11 cellular contexts compared by ENCODE assay signal in the genomic region with DNA sequence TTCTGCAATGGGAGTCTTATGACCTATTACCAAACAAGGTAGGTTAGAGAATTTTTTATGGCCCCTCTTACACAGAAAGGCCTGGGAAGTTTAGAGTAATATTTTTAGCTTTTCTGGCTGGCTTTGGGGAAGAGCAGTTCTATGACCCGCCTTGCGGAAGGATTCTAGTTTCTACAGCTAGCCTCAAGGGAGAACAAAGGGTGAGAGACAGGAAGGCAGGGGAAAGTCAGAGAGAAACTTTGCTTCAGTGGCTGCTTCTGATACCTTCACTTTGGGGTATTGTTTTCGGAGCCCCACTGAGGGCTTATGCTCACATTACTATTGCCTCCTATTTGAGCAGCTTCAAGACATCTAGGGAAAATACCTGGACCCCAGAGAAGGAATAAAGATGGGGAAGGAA.
A peak's percentile ranks its signal among the peaks of the same experiment; 100 is the strongest.
DNase-seq lines count a peak whose midpoint lies in the region; ATAC-seq and TF ChIP-seq lines count a peak whose summit lies in the region.
"Had no signal": no experiment of that assay in that cellular context is flagged by ENCODE, and none has a peak within 500 bp of the region (broad histone marks: within the 10 kb centered on the region; RNA-seq: fewer than 3 reads in every experiment).

No MANE protein-coding gene starts in this region.

- DNase-seq in left ventricle myocardium inferior (no peak), right atrium auricular region (ENCODE audit: low spot score) (no peak), SW 1271 (lab: John Stamatoyannopoulos, UW) (no peak), vagina (ENCODE audit: extremely low spot score in 2 of 2) (no peak)
- peak; percentile 6 for DNase-seq in stimulated activated naive B cell treated with anti-CD40 and anti-IgM and Interleukin-4, amounts not matched to agents 10 μg/mL and 1 μg/mL and 100 μg/mL, for 72 hours
- DNase-seq in activated T-cell treated with anti-CD3 and anti-CD28 coated beads, Interleukin-2, amount 50 U/mL, for 72 hours = no peak
- DNase-seq: activated CD4-positive, alpha-beta T cell treated with anti-CD3 and anti-CD28 coated beads for 4 hours; pancreas had no signal

- no peaks in the 10 kb centered on the region for H3K9me3 Mint-ChIP-seq in stimulated activated naive B cell treated with anti-CD40 and anti-IgM and Interleukin-4, amounts not matched to agents 10 μg/mL and 1 μg/mL and 100 μg/mL, for 72 hours
- no peaks in the 10 kb centered on the region for H3K9me3 Mint-ChIP-seq in activated T-cell treated with anti-CD3 and anti-CD28 coated beads, Interleukin-2, amount 50 U/mL, for 72 hours

- intact Hi-C loops in left ventricle myocardium inferior (cut with micrococcal nuclease) = no loop called here
- intact Hi-C loops in vagina (cut with DNase I) = no loop called here

- peaks cover 17 to 32% of the 10 kb centered on the region in 2 donors for H3K4me1 Mint-ChIP-seq in stimulated activated naive B cell treated with anti-CD40 and anti-IgM and Interleukin-4, amounts not matched to agents 10 μg/mL and 1 μg/mL and 100 μg/mL, for 72 hours
- H3K4me1 Mint-ChIP-seq in activated T-cell treated with anti-CD3 and anti-CD28 coated beads, Interleukin-2, amount 50 U/mL, for 72 hours (ENCODE audit: low read depth) = peaks cover 7% of the 10 kb centered on the region

- H3K27ac ChIP-seq in left ventricle myocardium inferior (replicated peaks) = peak overlapping the region; percentile 73
- H3K27ac ChIP-seq in right atrium auricular region = no peak overlapping the region
- H3K27ac ChIP-seq in vagina = no peak overlapping the region
- H3K27ac ChIP-seq: epithelial cell of prostate, pancreas had no signal

- TF ChIP-seq CTCF in left ventricle myocardium inferior (IDR thresholded peaks at IDR 0.05; ENCODE audit: borderline replicate concordance) (no peak), right atrium auricular region (IDR thresholded peaks at IDR 0.05) (no peak), vagina (IDR thresholded peaks at IDR 0.05) (no peak)

- ATAC-seq in GM21786 (IDR thresholded peaks at IDR 0.05; ENCODE audit: unreplicated experiment) (peak; percentile 94), HG03342 (IDR thresholded peaks at IDR 0.05; ENCODE audit: unreplicated experiment) (peak; percentile 90)
- peak; percentile 95 to 99 for ATAC-seq in stimulated activated naive B cell treated with anti-CD40 and anti-IgM and Interleukin-4, amounts not matched to agents 10 μg/mL and 1 μg/mL and 100 μg/mL, for 72 hours (replicated peaks)
- no peak for ATAC-seq in activated T-cell treated with anti-CD3 and anti-CD28 coated beads, Interleukin-2, amount 50 U/mL, for 72 hours (replicated peaks in 1 of 2)
- ATAC-seq: pancreas had no signal

- no peak for TF ChIP-seq POLR2A in vagina (IDR thresholded peaks at IDR 0.05)

- H3K4me3 Mint-ChIP-seq in stimulated activated naive B cell treated with anti-CD40 and anti-IgM and Interleukin-4, amounts not matched to agents 10 μg/mL and 1 μg/mL and 100 μg/mL, for 72 hours = peak overlapping the region; percentile 64 to 75
- H3K4me3 Mint-ChIP-seq in activated T-cell treated with anti-CD3 and anti-CD28 coated beads, Interleukin-2, amount 50 U/mL, for 72 hours = peak overlapping the region in 1 of 2 donors; percentile 15

- H3K36me3 Mint-ChIP-seq in stimulated activated naive B cell treated with anti-CD40 and anti-IgM and Interleukin-4, amounts not matched to agents 10 μg/mL and 1 μg/mL and 100 μg/mL, for 72 hours = no peaks in the 10 kb centered on the region
- peaks cover 0 to 2% of the 10 kb centered on the region in 2 donors for H3K36me3 Mint-ChIP-seq in activated T-cell treated with anti-CD3 and anti-CD28 coated beads, Interleukin-2, amount 50 U/mL, for 72 hours (ENCODE audit: insufficient read depth in 2 of 2)

- H3K27ac Mint-ChIP-seq in stimulated activated naive B cell treated with anti-CD40 and anti-IgM and Interleukin-4, amounts not matched to agents 10 μg/mL and 1 μg/mL and 100 μg/mL, for 72 hours = no peak overlapping the region
- H3K27ac Mint-ChIP-seq in activated T-cell treated with anti-CD3 and anti-CD28 coated beads, Interleukin-2, amount 50 U/mL, for 72 hours = no peak overlapping the region

- no peaks in the 10 kb centered on the region for H3K27me3 ChIP-seq in left ventricle myocardium inferior (ENCODE audit: low read depth)
- H3K27me3 ChIP-seq in right atrium auricular region = no peaks in the 10 kb centered on the region
- no peaks in the 10 kb centered on the region for H3K27me3 ChIP-seq in vagina
- H3K27me3 ChIP-seq: pancreas had no signal

- H3K4me1 ChIP-seq in left ventricle myocardium inferior (peaks cover 37% of the 10 kb centered on the region), right atrium auricular region (peaks cover 0 to 16% of the 10 kb centered on the region in 2 donors), vagina (no peaks in the 10 kb centered on the region)
- H3K4me1 ChIP-seq: pancreas had no signal

- H3K36me3 ChIP-seq in left ventricle myocardium inferior (no peaks in the 10 kb centered on the region), right atrium auricular region (no peaks in the 10 kb centered on the region), vagina (no peaks in the 10 kb centered on the region)
- H3K36me3 ChIP-seq: pancreas had no signal

- H3K4me3 ChIP-seq in left ventricle myocardium inferior (no peak overlapping the region), right atrium auricular region (no peak overlapping the region), vagina (no peak overlapping the region)
- H3K4me3 ChIP-seq: pancreas had no signal

- peaks cover 13 to 14% of the 10 kb centered on the region in 2 donors for H3K27me3 Mint-ChIP-seq in stimulated activated naive B cell treated with anti-CD40 and anti-IgM and Interleukin-4, amounts not matched to agents 10 μg/mL and 1 μg/mL and 100 μg/mL, for 72 hours
- H3K27me3 Mint-ChIP-seq in activated T-cell treated with anti-CD3 and anti-CD28 coated beads, Interleukin-2, amount 50 U/mL, for 72 hours (ENCODE audit: low read depth) = no peaks in the 10 kb centered on the region

- H3K9me3 ChIP-seq in left ventricle myocardium inferior (replicated peaks) = no peaks in the 10 kb centered on the region
- H3K9me3 ChIP-seq in right atrium auricular region = no peaks in the 10 kb centered on the region
- no peaks in the 10 kb centered on the region for H3K9me3 ChIP-seq in vagina
- H3K9me3 ChIP-seq: pancreas had no signal

Comparison
In these comparisons a context has a peak if more than half of its experiments do, and no peak if none do; other contexts are left out.
1. ATAC-seq: peak in GM21786 (single experiment), HG03342 (single experiment) and stimulated activated naive B cell treated with anti-CD40 and anti-IgM and Interleukin-4, amounts not matched to agents 10 μg/mL and 1 μg/mL and 100 μg/mL, for 72 hours (2 of 2); none in activated T-cell treated with anti-CD3 and anti-CD28 coated beads, Interleukin-2, amount 50 U/mL, for 72 hours (0 of 2).